ENCODE assay signal across 1 cellular context in the genomic region with DNA sequence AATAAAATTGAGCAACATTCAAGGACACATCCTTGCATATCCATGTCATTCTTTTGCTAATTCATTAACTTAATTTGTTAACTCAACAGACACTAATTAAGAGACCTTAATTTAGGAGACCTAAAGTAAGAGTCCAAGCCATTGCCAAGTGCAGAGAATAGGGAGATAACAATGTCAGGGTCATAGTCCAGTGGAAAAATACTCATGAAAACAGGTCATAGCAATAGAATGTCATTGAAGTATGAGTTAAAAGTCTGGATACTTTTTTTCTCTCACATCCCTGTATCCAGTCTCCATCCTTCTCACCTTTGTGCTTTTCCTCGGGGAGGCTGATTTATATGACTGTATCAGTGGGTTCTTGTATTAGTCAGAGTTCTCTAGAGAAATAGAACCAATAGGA.
A peak's percentile ranks its signal among the peaks of the same experiment; 100 is the strongest.
TF ChIP-seq lines count a peak whose summit lies in the region.

No MANE protein-coding gene starts in this region.

TF ChIP-seq in HepG2, 621 proteins besides CTCF, POLR2A, EP300 and RAD21 (continued from another document and continues in another):
- TF ChIP-seq HMG20A (CRISPR knock-in tag; IDR thresholded peaks at IDR 0.05; ENCODE audit: borderline replicate concordance) (peak; percentile 85; the same call in 1 of the 2 replicates), CENPX (CRISPR knock-in tag; IDR thresholded peaks at IDR 0.05) (no peak), ZNF720 (CRISPR knock-in tag; IDR thresholded peaks at IDR 0.05) (no peak), NCOA5 (CRISPR knock-in tag; IDR thresholded peaks at IDR 0.05) (no peak), TRIM22 (IDR thresholded peaks at IDR 0.05) (no peak), ZNF639 (CRISPR knock-in tag; conservative IDR thresholded peaks at IDR 0.05) (no peak), ZBTB21 (CRISPR knock-in tag; IDR thresholded peaks at IDR 0.05) (no peak), NCOA2 (CRISPR knock-in tag; IDR thresholded peaks at IDR 0.05) (peak; percentile 56; the same call in 1 of the 2 replicates), NFKB2 (CRISPR knock-in tag; IDR thresholded peaks at IDR 0.05; ENCODE audit: borderline replicate concordance) (no peak), ZNF777 (CRISPR knock-in tag; IDR thresholded peaks at IDR 0.05) (no peak), ZBTB10 (CRISPR knock-in tag; IDR thresholded peaks at IDR 0.05; ENCODE audit: borderline replicate concordance) (no peak), CREB1 (IDR thresholded peaks at IDR 0.05) (no peak), CREB1 (CRISPR knock-in tag; IDR thresholded peaks at IDR 0.05) (no peak; the same call in 1 of the 2 replicates), ZNF224 (CRISPR knock-in tag; IDR thresholded peaks at IDR 0.05) (no peak), TARDBP (CRISPR knock-in tag; IDR thresholded peaks at IDR 0.05) (0 out of 2 replicates have a peak, but pooled peaks have one; percentile 35), ZNF264 (CRISPR knock-in tag; IDR thresholded peaks at IDR 0.05) (0 out of 2 replicates have a peak, but pooled peaks have one; percentile 42), GLI4 (CRISPR knock-in tag; IDR thresholded peaks at IDR 0.05; ENCODE audit: borderline replicate concordance) (no peak), KMT2B (CRISPR knock-in tag; IDR thresholded peaks at IDR 0.05) (no peak), SOX5 (CRISPR knock-in tag; IDR thresholded peaks at IDR 0.05; ENCODE audit: borderline replicate concordance) (peak; percentile 79), HOXA5 (CRISPR knock-in tag; IDR thresholded peaks at IDR 0.05) (no peak), MAFG (CRISPR knock-in tag; IDR thresholded peaks at IDR 0.05) (no peak), ZMYM2 (CRISPR knock-in tag; IDR thresholded peaks at IDR 0.05) (no peak), SRSF9 (IDR thresholded peaks at IDR 0.05; ENCODE audit: borderline replicate concordance, insufficient read depth, low read depth, low read length, poor library complexity, severe bottlenecking) (no peak), ZSCAN31 (CRISPR knock-in tag; IDR thresholded peaks at IDR 0.05; ENCODE audit: low read depth) (no peak), ZC3H4 (CRISPR knock-in tag; IDR thresholded peaks at IDR 0.05; ENCODE audit: borderline replicate concordance) (no peak), DNMT1 (CRISPR knock-in tag; IDR thresholded peaks at IDR 0.05) (no peak), ZNF747 (CRISPR knock-in tag; IDR thresholded peaks at IDR 0.05; ENCODE audit: borderline replicate concordance) (no peak), DNMT3B (CRISPR knock-in tag; conservative IDR thresholded peaks at IDR 0.05) (no peak), KAT8 (CRISPR knock-in tag; IDR thresholded peaks at IDR 0.05) (0 out of 2 replicates have a peak, but pooled peaks have one; percentile 50), ZNF766 (CRISPR knock-in tag; IDR thresholded peaks at IDR 0.05; ENCODE audit: borderline replicate concordance) (no peak), TBL1XR1 (IDR thresholded peaks at IDR 0.05; ENCODE audit: borderline replicate concordance, low read length, partially characterized antibody) (peak; percentile 40), MIXL1 (CRISPR knock-in tag; IDR thresholded peaks at IDR 0.05) (0 out of 2 replicates have a peak, but pooled peaks have one; percentile 40), ZNF614 (CRISPR knock-in tag; IDR thresholded peaks at IDR 0.05; ENCODE audit: borderline replicate concordance) (no peak), ARHGAP35 (CRISPR knock-in tag; IDR thresholded peaks at IDR 0.05; ENCODE audit: borderline replicate concordance) (no peak), REL (CRISPR knock-in tag; conservative IDR thresholded peaks at IDR 0.05) (no peak), NBN (conservative IDR thresholded peaks at IDR 0.05) (no peak), CBX5 (CRISPR knock-in tag; IDR thresholded peaks at IDR 0.05; ENCODE audit: borderline replicate concordance) (no peak), HES4 (CRISPR knock-in tag; IDR thresholded peaks at IDR 0.05; ENCODE audit: borderline replicate concordance) (no peak)
- TF ChIP-seq, protein P1, sequence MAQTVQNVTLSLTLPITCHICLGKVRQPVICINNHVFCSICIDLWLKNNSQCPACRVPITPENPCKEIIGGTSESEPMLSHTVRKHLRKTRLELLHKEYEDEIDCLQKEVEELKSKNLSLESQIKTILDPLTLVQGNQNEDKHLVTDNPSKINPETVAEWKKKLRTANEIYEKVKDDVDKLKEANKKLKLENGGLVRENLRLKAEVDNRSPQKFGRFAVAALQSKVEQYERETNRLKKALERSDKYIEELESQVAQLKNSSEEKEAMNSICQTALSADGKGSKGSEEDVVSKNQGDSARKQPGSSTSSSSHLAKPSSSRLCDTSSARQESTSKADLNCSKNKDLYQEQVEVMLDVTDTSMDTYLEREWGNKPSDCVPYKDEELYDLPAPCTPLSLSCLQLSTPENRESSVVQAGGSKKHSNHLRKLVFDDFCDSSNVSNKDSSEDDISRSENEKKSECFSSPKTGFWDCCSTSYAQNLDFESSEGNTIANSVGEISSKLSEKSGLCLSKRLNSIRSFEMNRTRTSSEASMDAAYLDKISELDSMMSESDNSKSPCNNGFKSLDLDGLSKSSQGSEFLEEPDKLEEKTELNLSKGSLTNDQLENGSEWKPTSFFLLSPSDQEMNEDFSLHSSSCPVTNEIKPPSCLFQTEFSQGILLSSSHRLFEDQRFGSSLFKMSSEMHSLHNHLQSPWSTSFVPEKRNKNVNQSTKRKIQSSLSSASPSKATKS (CRISPR knock-in tag; IDR thresholded peaks at IDR 0.05): no peak
- TF ChIP-seq, protein P2, sequence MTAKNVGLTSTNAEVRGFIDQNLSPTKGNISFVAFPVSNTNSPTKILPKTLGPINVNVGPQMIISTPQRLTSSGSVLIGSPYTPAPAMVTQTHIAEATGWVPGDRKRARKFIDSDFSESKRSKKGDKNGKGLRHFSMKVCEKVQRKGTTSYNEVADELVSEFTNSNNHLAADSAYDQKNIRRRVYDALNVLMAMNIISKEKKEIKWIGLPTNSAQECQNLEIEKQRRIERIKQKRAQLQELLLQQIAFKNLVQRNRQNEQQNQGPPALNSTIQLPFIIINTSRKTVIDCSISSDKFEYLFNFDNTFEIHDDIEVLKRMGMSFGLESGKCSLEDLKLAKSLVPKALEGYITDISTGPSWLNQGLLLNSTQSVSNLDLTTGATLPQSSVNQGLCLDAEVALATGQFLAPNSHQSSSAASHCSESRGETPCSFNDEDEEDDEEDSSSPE (CRISPR knock-in tag; IDR thresholded peaks at IDR 0.05): no peak
- TF ChIP-seq, protein P3, sequence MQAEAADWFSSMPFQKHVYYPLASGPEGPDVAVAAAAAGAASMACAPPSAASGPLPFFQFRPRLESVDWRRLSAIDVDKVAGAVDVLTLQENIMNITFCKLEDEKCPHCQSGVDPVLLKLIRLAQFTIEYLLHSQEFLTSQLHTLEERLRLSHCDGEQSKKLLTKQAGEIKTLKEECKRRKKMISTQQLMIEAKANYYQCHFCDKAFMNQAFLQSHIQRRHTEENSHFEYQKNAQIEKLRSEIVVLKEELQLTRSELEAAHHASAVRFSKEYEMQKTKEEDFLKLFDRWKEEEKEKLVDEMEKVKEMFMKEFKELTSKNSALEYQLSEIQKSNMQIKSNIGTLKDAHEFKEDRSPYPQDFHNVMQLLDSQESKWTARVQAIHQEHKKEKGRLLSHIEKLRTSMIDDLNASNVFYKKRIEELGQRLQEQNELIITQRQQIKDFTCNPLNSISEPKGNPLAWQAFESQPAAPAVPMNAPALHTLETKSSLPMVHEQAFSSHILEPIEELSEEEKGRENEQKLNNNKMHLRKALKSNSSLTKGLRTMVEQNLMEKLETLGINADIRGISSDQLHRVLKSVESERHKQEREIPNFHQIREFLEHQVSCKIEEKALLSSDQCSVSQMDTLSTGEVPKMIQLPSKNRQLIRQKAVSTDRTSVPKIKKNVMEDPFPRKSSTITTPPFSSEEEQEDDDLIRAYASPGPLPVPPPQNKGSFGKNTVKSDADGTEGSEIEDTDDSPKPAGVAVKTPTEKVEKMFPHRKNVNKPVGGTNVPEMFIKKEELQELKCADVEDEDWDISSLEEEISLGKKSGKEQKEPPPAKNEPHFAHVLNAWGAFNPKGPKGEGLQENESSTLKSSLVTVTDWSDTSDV (CRISPR knock-in tag; IDR thresholded peaks at IDR 0.05): no peak
- TF ChIP-seq, protein P4, sequence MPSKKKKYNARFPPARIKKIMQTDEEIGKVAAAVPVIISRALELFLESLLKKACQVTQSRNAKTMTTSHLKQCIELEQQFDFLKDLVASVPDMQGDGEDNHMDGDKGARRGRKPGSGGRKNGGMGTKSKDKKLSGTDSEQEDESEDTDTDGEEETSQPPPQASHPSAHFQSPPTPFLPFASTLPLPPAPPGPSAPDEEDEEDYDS (CRISPR knock-in tag; IDR thresholded peaks at IDR 0.05): no peak
- TF ChIP-seq, protein P5, sequence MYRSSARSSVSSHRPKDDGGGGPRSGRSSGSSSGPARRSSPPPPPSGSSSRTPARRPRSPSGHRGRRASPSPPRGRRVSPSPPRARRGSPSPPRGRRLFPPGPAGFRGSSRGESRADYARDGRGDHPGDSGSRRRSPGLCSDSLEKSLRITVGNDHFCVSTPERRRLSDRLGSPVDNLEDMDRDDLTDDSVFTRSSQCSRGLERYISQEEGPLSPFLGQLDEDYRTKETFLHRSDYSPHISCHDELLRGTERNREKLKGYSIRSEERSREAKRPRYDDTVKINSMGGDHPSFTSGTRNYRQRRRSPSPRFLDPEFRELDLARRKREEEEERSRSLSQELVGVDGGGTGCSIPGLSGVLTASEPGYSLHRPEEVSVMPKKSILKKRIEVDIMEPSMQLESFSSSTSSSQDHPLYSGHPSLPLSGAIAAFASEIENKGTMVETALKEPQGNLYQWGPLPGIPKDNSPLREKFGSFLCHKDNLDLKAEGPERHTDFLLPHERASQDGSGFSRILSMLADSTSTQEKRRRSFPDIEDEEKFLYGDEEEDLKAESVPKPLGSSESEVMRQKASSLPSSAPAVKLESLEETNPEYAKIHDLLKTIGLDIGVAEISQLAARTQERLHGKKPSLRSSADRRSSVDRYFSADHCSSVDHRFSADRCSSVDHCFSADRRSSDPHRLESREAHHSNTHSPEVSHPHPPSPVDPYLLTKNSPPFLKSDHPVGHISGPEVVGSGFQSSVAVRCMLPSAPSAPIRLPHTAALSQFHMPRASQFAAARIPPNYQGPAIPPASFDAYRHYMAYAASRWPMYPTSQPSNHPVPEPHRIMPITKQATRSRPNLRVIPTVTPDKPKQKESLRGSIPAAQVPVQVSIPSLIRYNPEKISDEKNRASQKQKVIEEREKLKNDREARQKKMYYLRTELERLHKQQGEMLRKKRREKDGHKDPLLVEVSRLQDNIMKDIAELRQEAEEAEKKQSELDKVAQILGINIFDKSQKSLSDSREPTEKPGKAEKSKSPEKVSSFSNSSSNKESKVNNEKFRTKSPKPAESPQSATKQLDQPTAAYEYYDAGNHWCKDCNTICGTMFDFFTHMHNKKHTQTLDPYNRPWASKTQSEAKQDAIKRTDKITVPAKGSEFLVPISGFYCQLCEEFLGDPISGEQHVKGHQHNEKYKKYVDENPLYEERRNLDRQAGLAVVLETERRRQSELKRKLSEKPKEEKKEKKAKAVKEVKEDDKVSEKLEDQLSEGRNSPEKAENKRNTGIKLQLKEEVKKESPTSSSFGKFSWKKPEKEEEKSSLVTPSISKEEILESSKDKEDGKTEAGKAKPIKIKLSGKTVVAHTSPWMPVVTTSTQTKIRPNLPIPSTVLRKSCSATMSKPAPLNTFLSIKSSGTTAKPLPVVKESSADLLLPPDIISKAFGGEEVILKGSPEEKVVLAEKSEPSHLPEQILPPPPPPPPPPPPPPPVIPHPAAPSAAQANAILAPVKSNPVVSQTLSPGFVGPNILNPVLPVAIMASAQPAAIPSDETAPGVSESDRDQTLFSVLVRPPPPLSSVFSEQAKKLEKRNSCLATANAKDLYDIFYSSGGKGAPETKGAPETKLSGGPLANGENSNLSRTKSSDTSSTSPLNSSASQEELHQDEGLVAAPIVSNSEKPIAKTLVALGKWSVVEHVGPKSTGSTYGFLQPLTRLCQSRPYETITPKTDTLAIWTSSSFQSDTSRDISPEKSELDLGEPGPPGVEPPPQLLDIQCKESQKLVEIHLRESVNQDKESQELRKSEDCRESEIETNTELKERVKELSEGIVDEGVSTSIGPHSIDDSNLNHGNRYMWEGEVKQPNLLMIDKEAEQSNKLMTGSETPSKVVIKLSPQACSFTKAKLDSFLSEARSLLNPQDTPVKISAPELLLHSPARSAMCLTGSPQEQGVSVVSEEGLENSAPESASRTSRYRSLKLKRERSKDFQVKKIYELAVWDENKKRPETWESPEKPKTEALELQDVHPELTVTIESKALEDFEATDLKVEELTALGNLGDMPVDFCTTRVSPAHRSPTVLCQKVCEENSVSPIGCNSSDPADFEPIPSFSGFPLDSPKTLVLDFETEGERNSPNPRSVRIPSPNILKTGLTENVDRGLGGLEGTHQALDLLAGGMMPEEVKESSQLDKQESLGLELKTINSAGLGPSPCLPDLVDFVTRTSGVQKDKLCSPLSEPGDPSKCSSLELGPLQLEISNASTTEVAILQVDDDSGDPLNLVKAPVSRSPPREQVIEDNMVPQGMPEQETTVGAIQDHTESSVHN (CRISPR knock-in tag; IDR thresholded peaks at IDR 0.05): no peak
